15 cellular contexts compared by ENCODE assay signal in genomic region chr13:52969373-52969772, GRCh38. TPM values are rescaled to one million over a fixed set of nuclear protein-coding genes. Genes with fewer than 3 reads are reported as not detected.
"Had no signal": no experiment of that assay in that cellular context is flagged by ENCODE, and none has a peak within 500 bp of the region (broad histone marks: within the 10 kb centered on the region; RNA-seq: fewer than 3 reads in every experiment).

No MANE protein-coding gene starts in this region.

- H3K36me3 Mint-ChIP-seq: activated CD4-positive, alpha-beta memory T cell treated with anti-CD3 and anti-CD28 coated beads for 36 hours; activated CD8-positive, alpha-beta memory T cell treated with anti-CD3 and anti-CD28 coated beads, Interleukin-2, amount 10 ng/mL, durations not matched to agents 7 days and 5 days; mesothelial cell of epicardium; stimulated activated memory B cell treated with anti-CD40 and anti-IgM and Interleukin-4, amounts not matched to agents 10 μg/mL and 1 μg/mL and 100 μg/mL, for 72 hours had no signal

- H3K4me3 Mint-ChIP-seq: activated CD4-positive, alpha-beta memory T cell treated with anti-CD3 and anti-CD28 coated beads for 36 hours; activated CD8-positive, alpha-beta memory T cell treated with anti-CD3 and anti-CD28 coated beads, Interleukin-2, amount 10 ng/mL, durations not matched to agents 7 days and 5 days; activated naive CD4-positive, alpha-beta T cell treated with anti-CD3 and anti-CD28 coated beads for 36 hours; effector memory CD8-positive, alpha-beta T cell; mesothelial cell of epicardium; nephron progenitor cell; stimulated activated memory B cell treated with anti-CD40 and anti-IgM and Interleukin-4, amounts not matched to agents 10 μg/mL and 1 μg/mL and 100 μg/mL, for 72 hours had no signal

- H3K27me3 ChIP-seq: foreskin keratinocyte had no signal

- DNase-seq: activated CD4-positive, alpha-beta memory T cell treated with anti-CD3 and anti-CD28 coated beads for 36 hours; activated CD4-positive, alpha-beta T cell treated with anti-CD3 and anti-CD28 coated beads for 1 hour; activated CD8-positive, alpha-beta memory T cell treated with anti-CD3 and anti-CD28 coated beads, Interleukin-2, amount 10 ng/mL, durations not matched to agents 7 days and 5 days; activated naive CD4-positive, alpha-beta T cell treated with anti-CD3 and anti-CD28 coated beads for 36 hours; activated T-cell treated with anti-CD3 and anti-CD28 coated beads, Interleukin-2, amount 50 U/mL, for 1 hour; dermis blood vessel endothelial cell; effector memory CD8-positive, alpha-beta T cell; foreskin keratinocyte; nephron progenitor cell; psoas muscle; T1000 had no signal

- H3K9me3 ChIP-seq: psoas muscle had no signal

- H3K27ac ChIP-seq: foreskin keratinocyte, psoas muscle had no signal

- H3K27ac Mint-ChIP-seq: activated CD4-positive, alpha-beta memory T cell treated with anti-CD3 and anti-CD28 coated beads for 36 hours; activated CD8-positive, alpha-beta memory T cell treated with anti-CD3 and anti-CD28 coated beads, Interleukin-2, amount 10 ng/mL, durations not matched to agents 7 days and 5 days; activated naive CD4-positive, alpha-beta T cell treated with anti-CD3 and anti-CD28 coated beads for 36 hours; activated T-helper 2 cell treated with anti-CD3 and anti-CD28 coated beads, Interferon-gamma antibody, Interleukin-2, Interleukin-4, amounts not matched to agents 10 μg/mL and 5 μg/mL and 100 μg/mL, durations not matched to agents 14 hours and 24 hours and 36 hours; effector memory CD8-positive, alpha-beta T cell; mesothelial cell of epicardium; nephron progenitor cell; stimulated activated memory B cell treated with anti-CD40 and anti-IgM and Interleukin-4, amounts not matched to agents 10 μg/mL and 1 μg/mL and 100 μg/mL, for 72 hours had no signal

- H3K4me1 Mint-ChIP-seq: activated CD8-positive, alpha-beta memory T cell treated with anti-CD3 and anti-CD28 coated beads, Interleukin-2, amount 10 ng/mL, durations not matched to agents 7 days and 5 days; mesothelial cell of epicardium; stimulated activated memory B cell treated with anti-CD40 and anti-IgM and Interleukin-4, amounts not matched to agents 10 μg/mL and 1 μg/mL and 100 μg/mL, for 72 hours had no signal

- H3K4me1 ChIP-seq: foreskin keratinocyte, psoas muscle had no signal

- H3K9me3 Mint-ChIP-seq: activated CD4-positive, alpha-beta memory T cell treated with anti-CD3 and anti-CD28 coated beads for 36 hours; activated naive CD4-positive, alpha-beta T cell treated with anti-CD3 and anti-CD28 coated beads for 36 hours; activated T-helper 2 cell treated with anti-CD3 and anti-CD28 coated beads, Interferon-gamma antibody, Interleukin-2, Interleukin-4, amounts not matched to agents 10 μg/mL and 5 μg/mL and 100 μg/mL, durations not matched to agents 14 hours and 24 hours and 36 hours; effector memory CD8-positive, alpha-beta T cell; mesothelial cell of epicardium; nephron progenitor cell; stimulated activated memory B cell treated with anti-CD40 and anti-IgM and Interleukin-4, amounts not matched to agents 10 μg/mL and 1 μg/mL and 100 μg/mL, for 72 hours had no signal

- H3K4me3 ChIP-seq: psoas muscle had no signal

- ATAC-seq: activated CD8-positive, alpha-beta memory T cell treated with anti-CD3 and anti-CD28 coated beads, Interleukin-2, amount 10 ng/mL, durations not matched to agents 7 days and 5 days; effector memory CD8-positive, alpha-beta T cell; foreskin keratinocyte; psoas muscle; stimulated activated memory B cell treated with anti-CD40 and anti-IgM and Interleukin-4, amounts not matched to agents 10 μg/mL and 1 μg/mL and 100 μg/mL, for 72 hours had no signal

RNA-seq across cellular contexts. Expression of gene OLFM4, which starts 59.2 kb away (rescaled TPM):
- total RNA-seq: activated CD4-positive, alpha-beta memory T cell treated with anti-CD3 and anti-CD28 coated beads for 36 hours; activated CD8-positive, alpha-beta memory T cell treated with anti-CD3 and anti-CD28 coated beads, Interleukin-2, amount 10 ng/mL, durations not matched to agents 7 days and 5 days; activated naive CD4-positive, alpha-beta T cell treated with anti-CD3 and anti-CD28 coated beads for 36 hours; activated T-helper 2 cell treated with anti-CD3 and anti-CD28 coated beads, Interferon-gamma antibody, Interleukin-2, Interleukin-4, amounts not matched to agents 10 μg/mL and 5 μg/mL and 100 μg/mL, durations not matched to agents 14 hours and 24 hours and 36 hours; astrocyte; foreskin keratinocyte; mesothelial cell of epicardium had no signal
- polyA plus RNA-seq: foreskin keratinocyte had no signal
